ENCODE assay signal across 31 cellular contexts in the genomic region with DNA sequence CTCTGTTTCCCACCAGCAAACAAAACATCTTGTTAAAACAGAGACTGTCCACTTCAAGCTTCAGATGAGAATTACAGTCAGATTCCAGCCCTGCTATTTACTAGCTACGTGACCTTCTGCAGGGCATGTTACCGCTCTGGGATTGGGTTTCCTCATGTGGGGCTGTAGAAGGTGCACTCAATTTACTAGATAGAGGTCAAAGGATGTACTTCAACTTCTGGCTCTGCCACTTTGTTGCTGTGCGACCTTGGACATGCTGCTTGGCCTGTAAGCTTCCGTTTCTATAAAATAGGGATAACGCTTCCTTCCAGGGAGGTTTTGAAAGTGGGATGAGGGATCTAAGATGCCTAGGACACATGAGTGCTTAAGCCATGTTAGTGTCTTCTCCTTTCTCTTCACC. TPM values are rescaled to one million over a fixed set of nuclear protein-coding genes. Genes with fewer than 3 reads are reported as not detected.
DNase-seq lines count a peak whose midpoint lies in the region; ATAC-seq and TF ChIP-seq lines count a peak whose summit lies in the region.
"Had no signal": no experiment of that assay in that cellular context is flagged by ENCODE, and none has a peak within 500 bp of the region (broad histone marks: within the 10 kb centered on the region; RNA-seq: fewer than 3 reads in every experiment).

No MANE protein-coding gene starts in this region.

- no peaks in the 10 kb centered on the region for H3K36me3 ChIP-seq in DND-41 (ENCODE audit: insufficient read depth, low read length)
- no peaks in the 10 kb centered on the region for H3K36me3 ChIP-seq in HUES6 (ENCODE audit: control insufficient read depth, insufficient read depth, low read length)
- no peaks in the 10 kb centered on the region for H3K36me3 ChIP-seq in endodermal cell (ENCODE audit: control insufficient read depth, insufficient read depth, low read length)
- H3K36me3 ChIP-seq: breast epithelium, lower lobe of right lung, prostate gland, SJSA1, transverse colon had no signal

- H3K9me3 Mint-ChIP-seq in endodermal cell, result no peaks in the 10 kb centered on the region
- H3K9me3 Mint-ChIP-seq: activated B cell treated with CpG ODN at 0.5 μM for 24 hours; activated CD4-positive, alpha-beta T cell treated with anti-CD3 and anti-CD28 coated beads, Interleukin-2, amount 10 ng/mL, durations not matched to agents 7 days and 5 days; activated naive CD8-positive, alpha-beta T cell treated with anti-CD3 and anti-CD28 coated beads for 36 hours; CD4-positive, alpha-beta T cell; naive thymus-derived CD8-positive, alpha-beta T cell had no signal

- H3K4me3 Mint-ChIP-seq in endodermal cell, result no peak overlapping the region
- H3K4me3 Mint-ChIP-seq: activated B cell treated with CpG ODN at 0.5 μM for 24 hours; activated CD4-positive, alpha-beta T cell treated with anti-CD3 and anti-CD28 coated beads, Interleukin-2, amount 10 ng/mL, durations not matched to agents 7 days and 5 days; activated naive CD8-positive, alpha-beta T cell treated with anti-CD3 and anti-CD28 coated beads for 36 hours; CD4-positive, alpha-beta T cell; naive thymus-derived CD8-positive, alpha-beta T cell had no signal

- DNase-seq in DND-41 (no peak), endodermal cell (peak; percentile 48), left lobe of liver (ENCODE audit: low spot score) (no peak), LoVo (ENCODE audit: low spot score) (no peak), NCI-H510A (lab: John Stamatoyannopoulos, UW) (no peak)
- DNase-seq: activated B cell treated with CpG ODN at 0.5 μM for 24 hours; activated CD4-positive, alpha-beta T cell treated with anti-CD3 and anti-CD28 coated beads, Interleukin-2, amount 10 ng/mL, durations not matched to agents 7 days and 5 days; activated gamma-delta T cell; activated naive CD8-positive, alpha-beta T cell treated with anti-CD3 and anti-CD28 coated beads for 36 hours; activated T-cell treated with anti-CD3 and anti-CD28 coated beads, Interleukin-2, amount 50 U/mL, for 1 hour; anterior cingulate cortex; CD4-positive, alpha-beta T cell; GM23248; hypothalamus; Karpas-422; lower lobe of right lung; MV-4-11; naive thymus-derived CD8-positive, alpha-beta T cell; NCI-H1694 treated with DMSO at 0.1 percent for 48 hours; NCI-H226; NCI-H774; nucleus accumbens; stimulated activated CD4-positive, alpha-beta T cell treated with anti-CD3 and anti-CD28 coated beads, Interleukin-15, amount 100 ng/mL, for 24 hours; stimulated activated CD4-positive, alpha-beta T cell treated with anti-CD3 and anti-CD28 coated beads, Interleukin-4, amount 100 ng/mL, for 4 hours; transverse colon had no signal

- H3K79me2 ChIP-seq in DND-41 (ENCODE audit: insufficient read depth, low read length), result no peaks in the 10 kb centered on the region

- H4K20me1 ChIP-seq in DND-41 (ENCODE audit: insufficient read depth, low read length), result no peaks in the 10 kb centered on the region

- H3K4me1 Mint-ChIP-seq in endodermal cell, result peaks cover 32% of the 10 kb centered on the region
- H3K4me1 Mint-ChIP-seq: activated B cell treated with CpG ODN at 0.5 μM for 24 hours; activated CD4-positive, alpha-beta T cell treated with anti-CD3 and anti-CD28 coated beads, Interleukin-2, amount 10 ng/mL, durations not matched to agents 7 days and 5 days had no signal

- peak overlapping the region; percentile 81 for H3K27ac Mint-ChIP-seq in endodermal cell
- H3K27ac Mint-ChIP-seq: activated B cell treated with CpG ODN at 0.5 μM for 24 hours; activated CD4-positive, alpha-beta T cell treated with anti-CD3 and anti-CD28 coated beads, Interleukin-2, amount 10 ng/mL, durations not matched to agents 7 days and 5 days; activated naive CD8-positive, alpha-beta T cell treated with anti-CD3 and anti-CD28 coated beads for 36 hours; CD4-positive, alpha-beta T cell had no signal

- no peak overlapping the region for H3K4me2 ChIP-seq in DND-41 (ENCODE audit: insufficient read depth, low read length)

- no peaks in the 10 kb centered on the region for H3K27me3 ChIP-seq in DND-41 (ENCODE audit: insufficient read depth, low read length, poor library complexity)
- H3K27me3 ChIP-seq in HUES6 (ENCODE audit: control insufficient read depth, insufficient read depth, low read length), result no peaks in the 10 kb centered on the region
- no peaks in the 10 kb centered on the region for H3K27me3 ChIP-seq in endodermal cell (ENCODE audit: control insufficient read depth, insufficient read depth, low read length, poor library complexity, severe bottlenecking)
- H3K27me3 ChIP-seq: breast epithelium, SJSA1, transverse colon had no signal

- H3K27ac ChIP-seq in DND-41 (ENCODE audit: low read length) (no peak overlapping the region), HUES6 (ENCODE audit: low read depth, low read length) (peak overlapping the region; percentile 65; the same call in 1 of the 2 replicates), endodermal cell (ENCODE audit: low read depth, low read length) (no peak overlapping the region)
- H3K27ac ChIP-seq: breast epithelium, GM23248, lower lobe of right lung, prostate gland, SJSA1 had no signal

- no peaks in the 10 kb centered on the region for H3K27me3 Mint-ChIP-seq in endodermal cell (ENCODE audit: insufficient read depth)
- H3K27me3 Mint-ChIP-seq: activated B cell treated with CpG ODN at 0.5 μM for 24 hours; activated CD4-positive, alpha-beta T cell treated with anti-CD3 and anti-CD28 coated beads, Interleukin-2, amount 10 ng/mL, durations not matched to agents 7 days and 5 days; activated naive CD8-positive, alpha-beta T cell treated with anti-CD3 and anti-CD28 coated beads for 36 hours; CD4-positive, alpha-beta T cell; naive thymus-derived CD8-positive, alpha-beta T cell had no signal

- ATAC-seq in DND-41 (ENCODE audit: insufficient read depth, low read depth) (0 out of 3 replicates have a peak, but pooled peaks have one; percentile 19), left lobe of liver (peak; percentile 62), GM18870 (IDR thresholded peaks at IDR 0.05; ENCODE audit: unreplicated experiment) (no peak), HG02981 (IDR thresholded peaks at IDR 0.05; ENCODE audit: unreplicated experiment) (no peak)
- ATAC-seq: lower lobe of right lung; naive thymus-derived CD8-positive, alpha-beta T cell had no signal

- H3K4me1 ChIP-seq in DND-41 (ENCODE audit: insufficient read depth, low read length) (no peaks in the 10 kb centered on the region), HUES6 (ENCODE audit: control insufficient read depth, insufficient read depth, low read length) (peaks cover 30% of the 10 kb centered on the region), endodermal cell (ENCODE audit: control insufficient read depth, insufficient read depth, low read length) (peaks cover 11% of the 10 kb centered on the region)
- H3K4me1 ChIP-seq: breast epithelium, lower lobe of right lung, prostate gland, SJSA1 had no signal

- H3K9me3 ChIP-seq in DND-41 (ENCODE audit: insufficient read depth, low read length, severe bottlenecking) (no peaks in the 10 kb centered on the region), HUES6 (ENCODE audit: control insufficient read depth, insufficient read depth, low read depth, low read length) (no peaks in the 10 kb centered on the region), endodermal cell (ENCODE audit: control insufficient read depth, low read length) (no peaks in the 10 kb centered on the region)
- H3K9me3 ChIP-seq: breast epithelium, lower lobe of right lung, prostate gland, SJSA1, transverse colon had no signal

- WGBS in endodermal cell (ENCODE audit: insufficient coverage in 1 of 2, insufficient read length in 1 of 2), 2 experiments, result 72 to 77% methylated on average over 3 to 5 of the region's 5 CpGs

- no peak overlapping the region for H3K9ac ChIP-seq in DND-41 (ENCODE audit: low read depth, low read length)
- no peak overlapping the region for H3K9ac ChIP-seq in HUES6 (ENCODE audit: low read length)
- no peak overlapping the region for H3K9ac ChIP-seq in endodermal cell (ENCODE audit: extremely low read depth, low read length, poor library complexity, severe bottlenecking)
- H3K9ac ChIP-seq: GM23248 had no signal

- TF ChIP-seq CTCF in DND-41 (IDR thresholded peaks at IDR 0.05; ENCODE audit: borderline replicate concordance, extremely low read depth, low read length, poor library complexity, severe bottlenecking), result no peak
- TF ChIP-seq CTCF in endodermal cell (conservative IDR thresholded peaks at IDR 0.05), result no peak

- no peaks in the 10 kb centered on the region for H3K36me3 Mint-ChIP-seq in endodermal cell (ENCODE audit: low read depth)
- H3K36me3 Mint-ChIP-seq: activated naive CD8-positive, alpha-beta T cell treated with anti-CD3 and anti-CD28 coated beads for 36 hours had no signal

- H2AFZ ChIP-seq in DND-41 (ENCODE audit: low read depth, low read length), result no peak overlapping the region
- H2AFZ ChIP-seq: GM23248 had no signal

- no peak overlapping the region for H3K4me3 ChIP-seq in DND-41 (ENCODE audit: low read depth in 1 of 2, low read length in 2 of 2)
- H3K4me3 ChIP-seq in HUES6 (ENCODE audit: low read depth, low read length), result 0 out of 2 replicates have a peak overlapping the region, but pooled peaks have one; percentile 15
- no peak overlapping the region for H3K4me3 ChIP-seq in endodermal cell (ENCODE audit: low read length)
- H3K4me3 ChIP-seq: breast epithelium, GM23248, lower lobe of right lung, prostate gland, SJSA1, transverse colon had no signal

RNA-seq across cellular contexts. Expression of a gene that starts 46.0 kb away (rescaled TPM):
- total RNA-seq in endodermal cell (10 to 100 TPM; 21.2 to 23.0 TPM), left lobe of liver (4.9 TPM)
- 12.9 TPM for polyA plus RNA-seq in endodermal cell (2013, experiment 1 of 2)
- 12.8 TPM for polyA plus RNA-seq in endodermal cell (2013, experiment 2 of 2)

Comparison
In these comparisons a context has a peak if more than half of its experiments do, and no peak if none do; other contexts are left out.
1. ATAC-seq: peak in DND-41 (single experiment) and left lobe of liver (single experiment); none in GM18870 (single experiment) and HG02981 (single experiment).